In genomic region chr19:53192771-53193533, GRCh38 we compare ENCODE assay signal across 8 cellular contexts. TPM values are rescaled to one million over a fixed set of nuclear protein-coding genes. Genes with fewer than 3 reads are reported as not detected.
DNase-seq lines count a peak whose midpoint lies in the region; ATAC-seq and TF ChIP-seq lines count a peak whose summit lies in the region.

Gene ZNF665, minus strand, starts transcription at chr19:53193358. Its CDS starts 10,460 bp downstream, at chr19:53182898.

- peaks cover 0 to 3% of the 10 kb centered on the region in 2 donors for H3K27me3 Mint-ChIP-seq in T-cell

- DNase-seq in DMS53 treated with DMSO at 0.1 percent for 48 hours (lab: John Stamatoyannopoulos, UW; ENCODE audit: unreplicated experiment) (peak; percentile 47), T-cell (peak; percentile 52 to 86 (median 75)), amygdala (lab: John Stamatoyannopoulos, UW) (peak in 55 of 56 donors; percentile 24 to 92 (median 80)), right atrium auricular region (ENCODE audit: low spot score) (peak; percentile 94), posterior vena cava (ENCODE audit: low spot score) (peak; percentile 97), tibial nerve (ENCODE audit: low spot score in 2 of 2) (peak; percentile 67 to 83)

- H3K4me1 ChIP-seq in HUES6 (ENCODE audit: control insufficient read depth, insufficient read depth, low read length), result 0 out of 2 replicates have a peak, but pooled peaks cover 2% of the 10 kb centered on the region
- H3K4me1 ChIP-seq in right atrium auricular region, result peaks cover 0 to 22% of the 10 kb centered on the region in 2 donors
- peaks cover 0 to 33% (median 2%) of the 10 kb centered on the region in 4 donors for H3K4me1 ChIP-seq in tibial nerve

- H3K27ac ChIP-seq in HUES6 (ENCODE audit: low read depth, low read length) (no peak within 1 kb of the TSS), right atrium auricular region (peak within 1 kb of the TSS; percentile 64 to 68), tibial nerve (peak within 1 kb of the TSS in 3 of 4 donors; percentile 83 to 95 (median 88))

- TF ChIP-seq POLR2A in tibial nerve (IDR thresholded peaks at IDR 0.05), result peak; percentile 41 to 49

- peaks cover 28% of the 10 kb centered on the region for H3K36me3 Mint-ChIP-seq in T-cell

- H3K36me3 ChIP-seq in HUES6 (ENCODE audit: control insufficient read depth, insufficient read depth, low read length) (no peaks in the 10 kb centered on the region; the same call in 1 of the 2 replicates), right atrium auricular region (no peaks in the 10 kb centered on the region), tibial nerve (peaks cover 0 to 19% (median 0%) of the 10 kb centered on the region in 3 donors)

- peak within 1 kb of the TSS; percentile 59 for H3K9ac ChIP-seq in HUES6 (ENCODE audit: low read length)

- intact Hi-C loops in posterior vena cava (cut with DNase I), result no loop called here

- H3K4me3 Mint-ChIP-seq in T-cell, result peak within 1 kb of the TSS; percentile 86 to 92 (median 86)

- peaks cover 35 to 45% (median 37%) of the 10 kb centered on the region in 3 donors for H3K4me1 Mint-ChIP-seq in T-cell

- H3K27me3 ChIP-seq in HUES6 (ENCODE audit: control insufficient read depth, insufficient read depth, low read length), result no peaks in the 10 kb centered on the region; the same call in 1 of the 2 replicates
- no peaks in the 10 kb centered on the region for H3K27me3 ChIP-seq in right atrium auricular region
- no peaks in the 10 kb centered on the region for H3K27me3 ChIP-seq in tibial nerve

- CTCF ChIA-PET in T-cell (lab: Charles Lee), result no interaction called here

- H3K4me3 ChIP-seq in HUES6 (ENCODE audit: low read depth, low read length) (peak within 1 kb of the TSS; percentile 70), right atrium auricular region (peak within 1 kb of the TSS; percentile 68 to 72), tibial nerve (peak within 1 kb of the TSS; percentile 36 to 80 (median 68))

- TF ChIP-seq CTCF in right atrium auricular region (IDR thresholded peaks at IDR 0.05) (no peak), tibial nerve (IDR thresholded peaks at IDR 0.05) (no peak)

- H3K9me3 Mint-ChIP-seq in T-cell, result peaks cover 0 to 34% (median 18%) of the 10 kb centered on the region in 3 donors

- peak within 1 kb of the TSS; percentile 82 to 91 for H3K27ac Mint-ChIP-seq in T-cell

- 1% methylated on average over 50 to 52 of the region's 53 CpGs for WGBS in tibial nerve, 2 donors

- POLR2A ChIA-PET in T-cell (lab: Charles Lee), result no interaction called here

- peak in 1 of 2 donors; percentile 81 for TF ChIP-seq EP300 in tibial nerve (IDR thresholded peaks at IDR 0.05)

- peak; percentile 32 to 59 (median 56) for ATAC-seq in T-cell (replicated peaks in 1 of 4)
- ATAC-seq in HG03108 (IDR thresholded peaks at IDR 0.05; ENCODE audit: unreplicated experiment), result no peak

- H3K9me3 ChIP-seq in HUES6 (ENCODE audit: control insufficient read depth, insufficient read depth, low read depth, low read length), result 0 out of 2 replicates have a peak, but pooled peaks cover 3% of the 10 kb centered on the region
- H3K9me3 ChIP-seq in right atrium auricular region, result no peaks in the 10 kb centered on the region
- H3K9me3 ChIP-seq in tibial nerve, result no peaks in the 10 kb centered on the region

RNA-seq across cellular contexts. Expression of gene ZNF665, which starts in this region (rescaled TPM):
- total RNA-seq in T-cell, result 1 to 10 TPM; 2.5 to 5.3 (median 3.3) TPM
- total RNA-seq in right atrium auricular region, result 1 to 10 TPM; 1.1 to 2.2 TPM
- total RNA-seq in posterior vena cava, result 1 to 10 TPM; 3.5 to 5.4 TPM
- 10 to 100 TPM in 1 of 4 donors, 1 to 10 TPM in 3; 5.4 to 19.6 (median 6.1) TPM for total RNA-seq in tibial nerve

Comparison
In these comparisons a context has a peak if more than half of its experiments do, and no peak if none do; other contexts are left out.
1. DNase-seq: peak in every context shown above with its lines; median percentile 97 in posterior vena cava; 94 in right atrium auricular region; 80 in amygdala; 75 in T-cell; 75 in tibial nerve; 47 in DMS53 treated with DMSO at 0.1 percent for 48 hours.